ENCODE assay signal across 1 cellular context in genomic region chr15:101447168-101447533, GRCh38.
TF ChIP-seq lines count a peak whose summit lies in the region.

No MANE protein-coding gene starts in this region.

TF ChIP-seq in K562, 482 proteins besides CTCF, POLR2A, EP300 and RAD21 (continued from another document and continues in another):
- no peak for TF ChIP-seq L3MBTL2 (IDR thresholded peaks at IDR 0.05)
- peak; percentile 69; the same call in 1 of the 2 replicates for TF ChIP-seq CBX1 (IDR thresholded peaks at IDR 0.05; ENCODE audit: low read depth)
- no peak for TF ChIP-seq NCOA4 (IDR thresholded peaks at IDR 0.05; ENCODE audit: partially characterized antibody)
- TF ChIP-seq EP400 (IDR thresholded peaks at IDR 0.05), result no peak
- no peak for TF ChIP-seq SMC3 (conservative IDR thresholded peaks at IDR 0.05; ENCODE audit: insufficient read depth, low read depth, low read length)
- no peak for TF ChIP-seq IRF9 (tag; IDR thresholded peaks at IDR 0.05)
- TF ChIP-seq ZKSCAN3 (CRISPR knock-in tag; IDR thresholded peaks at IDR 0.05), result no peak
- TF ChIP-seq CTBP1 (IDR thresholded peaks at IDR 0.05; ENCODE audit: borderline replicate concordance), result no peak
- TF ChIP-seq LARP7 (IDR thresholded peaks at IDR 0.05), result no peak
- TF ChIP-seq, protein P1, sequence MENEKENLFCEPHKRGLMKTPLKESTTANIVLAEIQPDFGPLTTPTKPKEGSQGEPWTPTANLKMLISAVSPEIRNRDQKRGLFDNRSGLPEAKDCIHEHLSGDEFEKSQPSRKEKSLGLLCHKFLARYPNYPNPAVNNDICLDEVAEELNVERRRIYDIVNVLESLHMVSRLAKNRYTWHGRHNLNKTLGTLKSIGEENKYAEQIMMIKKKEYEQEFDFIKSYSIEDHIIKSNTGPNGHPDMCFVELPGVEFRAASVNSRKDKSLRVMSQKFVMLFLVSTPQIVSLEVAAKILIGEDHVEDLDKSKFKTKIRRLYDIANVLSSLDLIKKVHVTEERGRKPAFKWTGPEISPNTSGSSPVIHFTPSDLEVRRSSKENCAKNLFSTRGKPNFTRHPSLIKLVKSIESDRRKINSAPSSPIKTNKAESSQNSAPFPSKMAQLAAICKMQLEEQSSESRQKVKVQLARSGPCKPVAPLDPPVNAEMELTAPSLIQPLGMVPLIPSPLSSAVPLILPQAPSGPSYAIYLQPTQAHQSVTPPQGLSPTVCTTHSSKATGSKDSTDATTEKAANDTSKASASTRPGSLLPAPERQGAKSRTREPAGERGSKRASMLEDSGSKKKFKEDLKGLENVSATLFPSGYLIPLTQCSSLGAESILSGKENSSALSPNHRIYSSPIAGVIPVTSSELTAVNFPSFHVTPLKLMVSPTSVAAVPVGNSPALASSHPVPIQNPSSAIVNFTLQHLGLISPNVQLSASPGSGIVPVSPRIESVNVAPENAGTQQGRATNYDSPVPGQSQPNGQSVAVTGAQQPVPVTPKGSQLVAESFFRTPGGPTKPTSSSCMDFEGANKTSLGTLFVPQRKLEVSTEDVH (IDR thresholded peaks at IDR 0.05; ENCODE audit: low read depth, partially characterized antibody), result no peak
- no peak for TF ChIP-seq HNRNPL (IDR thresholded peaks at IDR 0.05; ENCODE audit: low read depth, low read length)
- TF ChIP-seq ZNF3 (CRISPR knock-in tag; IDR thresholded peaks at IDR 0.05), result no peak
- no peak for TF ChIP-seq ZSCAN29 (IDR thresholded peaks at IDR 0.05)
- no peak for TF ChIP-seq ARID3A (IDR thresholded peaks at IDR 0.05; ENCODE audit: borderline replicate concordance, low read depth, low read length)
- no peak for TF ChIP-seq ZNF175 (CRISPR knock-in tag; IDR thresholded peaks at IDR 0.05; ENCODE audit: low read depth)
- TF ChIP-seq ZBTB2 (IDR thresholded peaks at IDR 0.05), result no peak
- TF ChIP-seq RCOR1 (IDR thresholded peaks at IDR 0.05; ENCODE audit: borderline replicate concordance in 1 of 2, low read depth in 2 of 2, low read length in 2 of 2), result peak; percentile 46 to 83; a peak in 2 of 4 replicates
- TF ChIP-seq, protein P2, sequence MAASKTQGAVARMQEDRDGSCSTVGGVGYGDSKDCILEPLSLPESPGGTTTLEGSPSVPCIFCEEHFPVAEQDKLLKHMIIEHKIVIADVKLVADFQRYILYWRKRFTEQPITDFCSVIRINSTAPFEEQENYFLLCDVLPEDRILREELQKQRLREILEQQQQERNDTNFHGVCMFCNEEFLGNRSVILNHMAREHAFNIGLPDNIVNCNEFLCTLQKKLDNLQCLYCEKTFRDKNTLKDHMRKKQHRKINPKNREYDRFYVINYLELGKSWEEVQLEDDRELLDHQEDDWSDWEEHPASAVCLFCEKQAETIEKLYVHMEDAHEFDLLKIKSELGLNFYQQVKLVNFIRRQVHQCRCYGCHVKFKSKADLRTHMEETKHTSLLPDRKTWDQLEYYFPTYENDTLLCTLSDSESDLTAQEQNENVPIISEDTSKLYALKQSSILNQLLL (CRISPR knock-in tag; IDR thresholded peaks at IDR 0.05; ENCODE audit: borderline replicate concordance), result no peak
- TF ChIP-seq NR2F6 (CRISPR knock-in tag; IDR thresholded peaks at IDR 0.05), result no peak
- TF ChIP-seq PCBP1 (IDR thresholded peaks at IDR 0.05; ENCODE audit: low read depth, low read length, poor library complexity, severe bottlenecking), result no peak
- TF ChIP-seq DPF2 (IDR thresholded peaks at IDR 0.05), result no peak
- 0 out of 2 replicates have a peak, but pooled peaks have one; percentile 29 for TF ChIP-seq CC2D1A (IDR thresholded peaks at IDR 0.05)
- no peak for TF ChIP-seq NELFE (IDR thresholded peaks at IDR 0.05; ENCODE audit: insufficient read depth, insufficient read length)
- TF ChIP-seq ZNF184 (CRISPR knock-in tag; IDR thresholded peaks at IDR 0.05), result no peak
- no peak for TF ChIP-seq ZNF24 (IDR thresholded peaks at IDR 0.05)
- TF ChIP-seq POU5F1 (IDR thresholded peaks at IDR 0.05; ENCODE audit: borderline replicate concordance, low read depth, low read length, partially characterized antibody), result no peak
- no peak for TF ChIP-seq TAF9B (IDR thresholded peaks at IDR 0.05; ENCODE audit: partially characterized antibody)
- peak; percentile 96 for TF ChIP-seq RBM25 (IDR thresholded peaks at IDR 0.05; ENCODE audit: low read depth, low read length, severe bottlenecking)
- peak; percentile 65 for TF ChIP-seq ADNP (tag; IDR thresholded peaks at IDR 0.05)
- no peak for TF ChIP-seq ZSCAN32 (CRISPR knock-in tag; IDR thresholded peaks at IDR 0.05)
- peak; percentile 77 to 88 for TF ChIP-seq KDM1A (IDR thresholded peaks at IDR 0.05)
- no peak for TF ChIP-seq ZNF586 (CRISPR knock-in tag; conservative IDR thresholded peaks at IDR 0.05)
- peak; percentile 81 for TF ChIP-seq ESRRA (IDR thresholded peaks at IDR 0.05; ENCODE audit: borderline replicate concordance, low read depth)
- TF ChIP-seq XRCC5 (IDR thresholded peaks at IDR 0.05; ENCODE audit: low read depth, low read length), result no peak
- no peak for TF ChIP-seq ZNF217 (CRISPR knock-in tag; IDR thresholded peaks at IDR 0.05)
- no peak for TF ChIP-seq BRF1 (IDR thresholded peaks at IDR 0.05; ENCODE audit: borderline replicate concordance, extremely low read depth, insufficient read length)
- no peak for TF ChIP-seq TCFL5 (CRISPR knock-in tag; conservative IDR thresholded peaks at IDR 0.05)
- no peak for TF ChIP-seq CCAR2 (IDR thresholded peaks at IDR 0.05; ENCODE audit: low read depth, low read length)
- TF ChIP-seq, protein P3, sequence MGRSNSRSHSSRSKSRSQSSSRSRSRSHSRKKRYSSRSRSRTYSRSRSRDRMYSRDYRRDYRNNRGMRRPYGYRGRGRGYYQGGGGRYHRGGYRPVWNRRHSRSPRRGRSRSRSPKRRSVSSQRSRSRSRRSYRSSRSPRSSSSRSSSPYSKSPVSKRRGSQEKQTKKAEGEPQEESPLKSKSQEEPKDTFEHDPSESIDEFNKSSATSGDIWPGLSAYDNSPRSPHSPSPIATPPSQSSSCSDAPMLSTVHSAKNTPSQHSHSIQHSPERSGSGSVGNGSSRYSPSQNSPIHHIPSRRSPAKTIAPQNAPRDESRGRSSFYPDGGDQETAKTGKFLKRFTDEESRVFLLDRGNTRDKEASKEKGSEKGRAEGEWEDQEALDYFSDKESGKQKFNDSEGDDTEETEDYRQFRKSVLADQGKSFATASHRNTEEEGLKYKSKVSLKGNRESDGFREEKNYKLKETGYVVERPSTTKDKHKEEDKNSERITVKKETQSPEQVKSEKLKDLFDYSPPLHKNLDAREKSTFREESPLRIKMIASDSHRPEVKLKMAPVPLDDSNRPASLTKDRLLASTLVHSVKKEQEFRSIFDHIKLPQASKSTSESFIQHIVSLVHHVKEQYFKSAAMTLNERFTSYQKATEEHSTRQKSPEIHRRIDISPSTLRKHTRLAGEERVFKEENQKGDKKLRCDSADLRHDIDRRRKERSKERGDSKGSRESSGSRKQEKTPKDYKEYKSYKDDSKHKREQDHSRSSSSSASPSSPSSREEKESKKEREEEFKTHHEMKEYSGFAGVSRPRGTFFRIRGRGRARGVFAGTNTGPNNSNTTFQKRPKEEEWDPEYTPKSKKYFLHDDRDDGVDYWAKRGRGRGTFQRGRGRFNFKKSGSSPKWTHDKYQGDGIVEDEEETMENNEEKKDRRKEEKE (IDR thresholded peaks at IDR 0.05; ENCODE audit: borderline replicate concordance in 1 of 2, control insufficient read depth in 1 of 2, low read depth in 2 of 2, low read length in 1 of 2), result no peak
- no peak for TF ChIP-seq BACH1 (tag; IDR thresholded peaks at IDR 0.05)
- TF ChIP-seq RHOXF2B (CRISPR knock-in tag; conservative IDR thresholded peaks at IDR 0.05), result no peak
- TF ChIP-seq HDAC2 (IDR thresholded peaks at IDR 0.05), result peak; percentile 71; the same call in 1 of the 2 replicates
- no peak for TF ChIP-seq HDAC3 (IDR thresholded peaks at IDR 0.05; ENCODE audit: borderline replicate concordance, partially characterized antibody)
- TF ChIP-seq ZNF232 (CRISPR knock-in tag; IDR thresholded peaks at IDR 0.05), result no peak
- no peak for TF ChIP-seq ZBTB12 (CRISPR knock-in tag; IDR thresholded peaks at IDR 0.05)
- peak; percentile 85 for TF ChIP-seq SMARCA5 (IDR thresholded peaks at IDR 0.05)
- TF ChIP-seq PATZ1 (CRISPR knock-in tag; IDR thresholded peaks at IDR 0.05; ENCODE audit: borderline replicate concordance), result no peak
- TF ChIP-seq NCOA2 (IDR thresholded peaks at IDR 0.05; ENCODE audit: partially characterized antibody in 2 of 2), result no peak
- TF ChIP-seq SMARCE1 (IDR thresholded peaks at IDR 0.05), result no peak
- TF ChIP-seq CHD1 (IDR thresholded peaks at IDR 0.05; ENCODE audit: low read length), result no peak
- no peak for TF ChIP-seq ILF3 (IDR thresholded peaks at IDR 0.05; ENCODE audit: borderline replicate concordance)
- TF ChIP-seq MITF (IDR thresholded peaks at IDR 0.05), result no peak
- TF ChIP-seq KAT7 (CRISPR knock-in tag; IDR thresholded peaks at IDR 0.05; ENCODE audit: borderline replicate concordance), result no peak
- TF ChIP-seq DLX4 (CRISPR knock-in tag; IDR thresholded peaks at IDR 0.05), result no peak
- TF ChIP-seq ZNF124 (CRISPR knock-in tag; IDR thresholded peaks at IDR 0.05), result no peak
